In the genomic region with DNA sequence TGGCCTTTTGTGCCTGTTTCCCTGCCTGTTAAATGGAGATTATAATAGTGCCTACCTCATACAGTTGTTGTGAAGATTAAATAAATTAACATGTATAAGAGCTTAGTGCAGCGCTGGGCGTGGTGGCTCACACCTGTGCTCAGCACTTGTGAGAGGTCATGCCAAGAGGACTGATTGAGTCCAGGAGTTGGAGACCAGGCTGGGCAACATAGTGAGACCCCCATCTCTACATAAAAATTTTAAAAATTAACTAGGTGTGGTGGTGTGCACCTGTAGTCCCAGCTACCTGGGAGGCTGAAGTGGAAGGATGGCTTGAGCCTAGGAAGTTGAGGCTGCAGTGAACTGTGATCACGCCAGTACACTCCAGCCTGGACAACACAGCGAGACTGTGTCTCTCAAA, we compare ENCODE assay signal across 1 cellular context.
TF ChIP-seq lines count a peak whose summit lies in the region.

No MANE protein-coding gene starts in this region.

TF ChIP-seq in A549, 52 proteins besides CTCF, POLR2A, EP300 and RAD21:
- TF ChIP-seq MYC (IDR thresholded peaks at IDR 0.05; ENCODE audit: borderline replicate concordance, low read length) = no peak
- TF ChIP-seq RCOR1 (IDR thresholded peaks at IDR 0.05; ENCODE audit: low read depth, low read length) = no peak
- TF ChIP-seq HOXB5 (CRISPR knock-in tag; IDR thresholded peaks at IDR 0.05) = no peak
- no peak for TF ChIP-seq ESRRA (IDR thresholded peaks at IDR 0.05; ENCODE audit: borderline replicate concordance, low read length)
- no peak for TF ChIP-seq ZNF302 (CRISPR knock-in tag; IDR thresholded peaks at IDR 0.05)
- TF ChIP-seq NPAS2 (CRISPR knock-in tag; IDR thresholded peaks at IDR 0.05; ENCODE audit: borderline replicate concordance) = no peak
- no peak for TF ChIP-seq ZC3H11A (IDR thresholded peaks at IDR 0.05)
